ENCODE assay signal across 12 cellular contexts in genomic region chr11:86141645-86142569, GRCh38.
DNase-seq lines count a peak whose midpoint lies in the region; ATAC-seq and TF ChIP-seq lines count a peak whose summit lies in the region.
"Had no signal": no experiment of that assay in that cellular context is flagged by ENCODE, and none has a peak within 500 bp of the region (broad histone marks: within the 10 kb centered on the region; RNA-seq: fewer than 3 reads in every experiment).

No MANE protein-coding gene starts in this region.

- H3K4me1 ChIP-seq in PC-9 (replicated peaks; ENCODE audit: insufficient read depth), result peaks cover 12% of the 10 kb centered on the region
- H3K4me1 ChIP-seq: HAP-1 had no signal

- H3K27me3 Mint-ChIP-seq in activated naive CD8-positive, alpha-beta T cell treated with anti-CD3 and anti-CD28 coated beads, Interleukin-2, amount 10 ng/mL, durations not matched to agents 7 days and 5 days, result no peaks in the 10 kb centered on the region
- no peaks in the 10 kb centered on the region for H3K27me3 Mint-ChIP-seq in activated naive CD8-positive, alpha-beta T cell treated with anti-CD3 and anti-CD28 coated beads for 36 hours
- H3K27me3 Mint-ChIP-seq in immature natural killer cell (ENCODE audit: low read depth in 3 of 3), result peaks cover 2 to 6% (median 3%) of the 10 kb centered on the region in 3 donors
- H3K27me3 Mint-ChIP-seq in stimulated activated memory B cell treated with anti-CD40 and anti-IgM and Interleukin-4, amounts not matched to agents 10 μg/mL and 1 μg/mL and 100 μg/mL, for 72 hours, result no peaks in the 10 kb centered on the region

- H3K9me3 Mint-ChIP-seq in activated naive CD8-positive, alpha-beta T cell treated with anti-CD3 and anti-CD28 coated beads, Interleukin-2, amount 10 ng/mL, durations not matched to agents 7 days and 5 days, result no peaks in the 10 kb centered on the region
- H3K9me3 Mint-ChIP-seq in activated naive CD8-positive, alpha-beta T cell treated with anti-CD3 and anti-CD28 coated beads for 36 hours, result no peaks in the 10 kb centered on the region
- H3K9me3 Mint-ChIP-seq in immature natural killer cell, result no peaks in the 10 kb centered on the region
- H3K9me3 Mint-ChIP-seq in stimulated activated memory B cell treated with anti-CD40 and anti-IgM and Interleukin-4, amounts not matched to agents 10 μg/mL and 1 μg/mL and 100 μg/mL, for 72 hours, result no peaks in the 10 kb centered on the region

- no peak overlapping the region for H3K4me3 ChIP-seq in PC-9
- H3K4me3 ChIP-seq: HAP-1 had no signal

- no peaks in the 10 kb centered on the region for H3K9me2 ChIP-seq in PC-9 (ENCODE audit: insufficient read depth)

- no peak overlapping the region for H3K4me2 ChIP-seq in PC-9

- 0 out of 2 replicates have a peak overlapping the region, but pooled peaks have one; percentile 39 for H2AFZ ChIP-seq in PC-9

- peaks cover 7% of the 10 kb centered on the region; the same call in 1 of the 2 replicates for H3F3A ChIP-seq in PC-9 (ENCODE audit: insufficient read depth, low read depth)

- H3K4me1 Mint-ChIP-seq in activated naive CD8-positive, alpha-beta T cell treated with anti-CD3 and anti-CD28 coated beads, Interleukin-2, amount 10 ng/mL, durations not matched to agents 7 days and 5 days, result peaks cover 49% of the 10 kb centered on the region
- H3K4me1 Mint-ChIP-seq in activated naive CD8-positive, alpha-beta T cell treated with anti-CD3 and anti-CD28 coated beads for 36 hours, result peaks cover 18% of the 10 kb centered on the region
- H3K4me1 Mint-ChIP-seq in immature natural killer cell, result peaks cover 89 to 96% of the 10 kb centered on the region in 2 donors
- peaks cover 32% of the 10 kb centered on the region for H3K4me1 Mint-ChIP-seq in stimulated activated memory B cell treated with anti-CD40 and anti-IgM and Interleukin-4, amounts not matched to agents 10 μg/mL and 1 μg/mL and 100 μg/mL, for 72 hours

- no peak overlapping the region for H3K27ac ChIP-seq in PC-9

- ATAC-seq in activated naive CD8-positive, alpha-beta T cell treated with anti-CD3 and anti-CD28 coated beads, Interleukin-2, amount 10 ng/mL, durations not matched to agents 7 days and 5 days (ENCODE audit: low read depth), result no peak
- ATAC-seq in stimulated activated memory B cell treated with anti-CD40 and anti-IgM and Interleukin-4, amounts not matched to agents 10 μg/mL and 1 μg/mL and 100 μg/mL, for 72 hours, result no peak
- no peak for ATAC-seq in HG03025 (IDR thresholded peaks at IDR 0.05; ENCODE audit: low FRiP score, unreplicated experiment)

- CTCF ChIA-PET in PC-9 (lab: Charles Lee), result no interaction called here

- DNase-seq in activated naive CD8-positive, alpha-beta T cell treated with anti-CD3 and anti-CD28 coated beads, Interleukin-2, amount 10 ng/mL, durations not matched to agents 7 days and 5 days, result no peak
- DNase-seq in activated naive CD8-positive, alpha-beta T cell treated with anti-CD3 and anti-CD28 coated beads for 36 hours, result no peak
- peak in 1 of 2 experiments; percentile 19 for DNase-seq in PC-9
- no peak for DNase-seq in immature natural killer cell
- DNase-seq in 8988T, result no peak
- DNase-seq in activated CD4-positive, alpha-beta T cell treated with anti-CD3 and anti-CD28 coated beads, Interleukin-2, amount 50 U/mL, for 4 hours, result no peak
- DNase-seq: NCI-H345; stimulated activated CD4-positive, alpha-beta T cell treated with anti-CD3 and anti-CD28 coated beads, Interleukin-1b, Interleukin-23, amount 100 ng/mL, for 48 hours; T-helper 9 cell had no signal

- no peaks in the 10 kb centered on the region for H3K79me2 ChIP-seq in PC-9 (ENCODE audit: low read depth)

- BruUV-seq in PC-9 (replicated peaks; lab: Mats Ljungman, UMichigan), result no TSS peak

- POLR2A ChIA-PET in activated naive CD8-positive, alpha-beta T cell treated with anti-CD3 and anti-CD28 coated beads, Interleukin-2, amount 10 ng/mL, durations not matched to agents 7 days and 5 days (lab: Charles Lee), result no interaction called here
- POLR2A ChIA-PET in PC-9 (lab: Charles Lee; ENCODE audit: unreplicated experiment), result interaction anchor here (0.7 kb wide), 1 partner anchor 10 kb away, joined by 5 read pairs; no protein-coding TSS in a partner anchor

- no peak overlapping the region for H3K4me3 Mint-ChIP-seq in activated naive CD8-positive, alpha-beta T cell treated with anti-CD3 and anti-CD28 coated beads, Interleukin-2, amount 10 ng/mL, durations not matched to agents 7 days and 5 days
- no peak overlapping the region for H3K4me3 Mint-ChIP-seq in activated naive CD8-positive, alpha-beta T cell treated with anti-CD3 and anti-CD28 coated beads for 36 hours
- peak overlapping the region; percentile 24 to 83 (median 53) for H3K4me3 Mint-ChIP-seq in immature natural killer cell
- H3K4me3 Mint-ChIP-seq in stimulated activated memory B cell treated with anti-CD40 and anti-IgM and Interleukin-4, amounts not matched to agents 10 μg/mL and 1 μg/mL and 100 μg/mL, for 72 hours, result no peak overlapping the region

- no peaks in the 10 kb centered on the region; the same call in 1 of the 2 replicates for H3K9me3 ChIP-seq in PC-9 (ENCODE audit: insufficient read depth, low read depth)
- H3K9me3 ChIP-seq: HAP-1 had no signal

- peak overlapping the region; percentile 67 for H3K27ac Mint-ChIP-seq in activated naive CD8-positive, alpha-beta T cell treated with anti-CD3 and anti-CD28 coated beads, Interleukin-2, amount 10 ng/mL, durations not matched to agents 7 days and 5 days
- no peak overlapping the region for H3K27ac Mint-ChIP-seq in activated naive CD8-positive, alpha-beta T cell treated with anti-CD3 and anti-CD28 coated beads for 36 hours
- peak overlapping the region; percentile 87 to 98 (median 94) for H3K27ac Mint-ChIP-seq in immature natural killer cell
- H3K27ac Mint-ChIP-seq in stimulated activated memory B cell treated with anti-CD40 and anti-IgM and Interleukin-4, amounts not matched to agents 10 μg/mL and 1 μg/mL and 100 μg/mL, for 72 hours, result peak overlapping the region; percentile 22

- no peaks in the 10 kb centered on the region for H3K36me3 ChIP-seq in PC-9 (ENCODE audit: low read depth)
- H3K36me3 ChIP-seq: HAP-1 had no signal

- peaks cover 5% of the 10 kb centered on the region for H3K36me3 Mint-ChIP-seq in activated naive CD8-positive, alpha-beta T cell treated with anti-CD3 and anti-CD28 coated beads, Interleukin-2, amount 10 ng/mL, durations not matched to agents 7 days and 5 days
- no peaks in the 10 kb centered on the region for H3K36me3 Mint-ChIP-seq in activated naive CD8-positive, alpha-beta T cell treated with anti-CD3 and anti-CD28 coated beads for 36 hours
- peaks cover 0 to 3% (median 0%) of the 10 kb centered on the region in 3 donors for H3K36me3 Mint-ChIP-seq in immature natural killer cell
- H3K36me3 Mint-ChIP-seq in stimulated activated memory B cell treated with anti-CD40 and anti-IgM and Interleukin-4, amounts not matched to agents 10 μg/mL and 1 μg/mL and 100 μg/mL, for 72 hours, result no peaks in the 10 kb centered on the region

- no peaks in the 10 kb centered on the region for H4K20me1 ChIP-seq in PC-9 (ENCODE audit: insufficient read depth)

- intact Hi-C loops in PC-9 (cut with micrococcal nuclease; ENCODE audit: unreplicated experiment), result no loop called here

- no peak for TF ChIP-seq CTCF in PC-9 (conservative IDR thresholded peaks at IDR 0.05)

- no peaks in the 10 kb centered on the region for H3K27me3 ChIP-seq in PC-9 (ENCODE audit: insufficient read depth, low read depth)

Comparison
In these comparisons a context has a peak if more than half of its experiments do, and no peak if none do; other contexts are left out.
1. H3K4me3 Mint-ChIP-seq: peak in immature natural killer cell (5 of 5); none in activated naive CD8-positive, alpha-beta T cell treated with anti-CD3 and anti-CD28 coated beads, Interleukin-2, amount 10 ng/mL, durations not matched to agents 7 days and 5 days (single experiment), activated naive CD8-positive, alpha-beta T cell treated with anti-CD3 and anti-CD28 coated beads for 36 hours (single experiment) and stimulated activated memory B cell treated with anti-CD40 and anti-IgM and Interleukin-4, amounts not matched to agents 10 μg/mL and 1 μg/mL and 100 μg/mL, for 72 hours (single experiment).